In genomic region chr19:18086590-18087138, GRCh38 we compare ENCODE assay signal across 9 cellular contexts. TPM values are rescaled to one million over a fixed set of nuclear protein-coding genes. Genes with fewer than 3 reads are reported as not detected.
A peak's percentile ranks its signal among the peaks of the same experiment; 100 is the strongest.
DNase-seq lines count a peak whose midpoint lies in the region; ATAC-seq, FAIRE-seq and TF ChIP-seq lines count a peak whose summit lies in the region.
"Had no signal": no experiment of that assay in that cellular context is flagged by ENCODE, and none has a peak within 500 bp of the region (broad histone marks: within the 10 kb centered on the region; RNA-seq: fewer than 3 reads in every experiment).

IL12RB1 (minus strand) TSS chr19:18086934; CDS start chr19:18086823, 111 bp downstream.

- DNase-seq in kidney (no peak), D341Med (ENCODE audit: low spot score) (no peak), amniotic stem cell (lab: John Stamatoyannopoulos, UW) (no peak)
- DNase-seq in stimulated activated naive CD8-positive, alpha-beta T cell treated with anti-CD3 and anti-CD28 coated beads, Interleukin-15, amount 100 ng/mL, for 72 hours, result peak; percentile 48 to 70

- TF ChIP-seq CTCF in Loucy (conservative IDR thresholded peaks at IDR 0.05; ENCODE audit: low read length), result no peak
- TF ChIP-seq CTCF in kidney (IDR thresholded peaks at IDR 0.05; ENCODE audit: borderline replicate concordance, extremely low read depth, insufficient read depth), result no peak

- H3K27ac ChIP-seq in kidney (ENCODE audit: low read depth in 2 of 2, low read length in 2 of 2), result peak within 1 kb of the TSS in 1 of 2 donors; percentile 37

- peaks cover 69% of the 10 kb centered on the region for H3K4me1 Mint-ChIP-seq in stimulated activated naive CD8-positive, alpha-beta T cell treated with anti-CD3 and anti-CD28 coated beads, Interleukin-15, amount 100 ng/mL, for 72 hours

- H3K27me3 Mint-ChIP-seq in stimulated activated naive CD8-positive, alpha-beta T cell treated with anti-CD3 and anti-CD28 coated beads, Interleukin-15, amount 100 ng/mL, for 72 hours, result no peaks in the 10 kb centered on the region

- H3K4me3 ChIP-seq in Loucy (ENCODE audit: low read length, poor library complexity, severe bottlenecking), result peak within 1 kb of the TSS; percentile 56
- peak within 1 kb of the TSS; percentile 34 to 47 for H3K4me3 ChIP-seq in kidney (ENCODE audit: low read length in 2 of 2)

- H3K4me2 ChIP-seq in Loucy (ENCODE audit: low read depth, low read length, poor library complexity, severe bottlenecking), result peak within 1 kb of the TSS; percentile 45

- H3K9me3 Mint-ChIP-seq in stimulated activated naive CD8-positive, alpha-beta T cell treated with anti-CD3 and anti-CD28 coated beads, Interleukin-15, amount 100 ng/mL, for 72 hours, result peaks cover 10% of the 10 kb centered on the region in 2 donors

- no peak for FAIRE-seq in kidney (lab: Jason Lieb, UNC)

- no peaks in the 10 kb centered on the region for H3K36me3 ChIP-seq in Loucy (ENCODE audit: insufficient read depth, low read length)
- no peaks in the 10 kb centered on the region for H3K36me3 ChIP-seq in kidney (ENCODE audit: control insufficient read depth in 1 of 2, insufficient read depth in 2 of 2, low read length in 2 of 2)

- peak within 1 kb of the TSS; percentile 94 to 98 for H3K4me3 Mint-ChIP-seq in stimulated activated naive CD8-positive, alpha-beta T cell treated with anti-CD3 and anti-CD28 coated beads, Interleukin-15, amount 100 ng/mL, for 72 hours

- CTCF ChIA-PET in activated CD8-positive, alpha-beta memory T cell treated with anti-CD3 and anti-CD28 coated beads for 36 hours (lab: Charles Lee), result interaction anchor here (0.7 to 1.6 kb wide), 3 partner anchors 15 to 79 kb away, joined by 3 to 6 read pairs (median 4); no protein-coding TSS in a partner anchor

- no peaks in the 10 kb centered on the region for H3K9me3 ChIP-seq in Loucy (ENCODE audit: insufficient read depth, low read depth, low read length)
- H3K9me3 ChIP-seq in kidney (ENCODE audit: control insufficient read depth in 1 of 2, low read length in 2 of 2), result no peaks in the 10 kb centered on the region

- no peaks in the 10 kb centered on the region for H3K27me3 ChIP-seq in Loucy (ENCODE audit: insufficient read depth, low read length, poor library complexity, severe bottlenecking)

- H2AFZ ChIP-seq in Loucy (ENCODE audit: low read length), result peak within 1 kb of the TSS; percentile 92

- H3K9ac ChIP-seq in Loucy (ENCODE audit: low read depth, low read length, poor library complexity, severe bottlenecking) (peak within 1 kb of the TSS; percentile 49), kidney (ENCODE audit: low read length in 2 of 2) (no peak within 1 kb of the TSS)

- peak; percentile 65 for ATAC-seq in stimulated activated naive CD8-positive, alpha-beta T cell treated with anti-CD3 and anti-CD28 coated beads, Interleukin-15, amount 100 ng/mL, for 72 hours
- ATAC-seq in HG03097 (IDR thresholded peaks at IDR 0.05; ENCODE audit: low FRiP score, unreplicated experiment), result no peak
- ATAC-seq in GM18498 (IDR thresholded peaks at IDR 0.05; ENCODE audit: unreplicated experiment), result no peak

- no peaks in the 10 kb centered on the region for H3K9me2 ChIP-seq in Loucy (replicated peaks; ENCODE audit: low read depth, low read length)

- H3K27ac Mint-ChIP-seq in stimulated activated naive CD8-positive, alpha-beta T cell treated with anti-CD3 and anti-CD28 coated beads, Interleukin-15, amount 100 ng/mL, for 72 hours, result peak within 1 kb of the TSS; percentile 96 to 98

- H3K4me1 ChIP-seq in Loucy (ENCODE audit: insufficient read depth, low read length, poor library complexity, severe bottlenecking) (peaks cover 7% of the 10 kb centered on the region), kidney (ENCODE audit: control insufficient read depth in 1 of 2, insufficient read depth in 1 of 2, low read depth in 1 of 2, low read length in 2 of 2) (no peaks in the 10 kb centered on the region)

- H4K20me1 ChIP-seq in Loucy (ENCODE audit: insufficient read depth, low read length, poor library complexity, severe bottlenecking), result no peaks in the 10 kb centered on the region

- H3K79me2 ChIP-seq in Loucy (ENCODE audit: insufficient read depth, low read length), result no peaks in the 10 kb centered on the region

- no peaks in the 10 kb centered on the region for H3F3A ChIP-seq in Loucy (ENCODE audit: low read depth)

- POLR2A ChIA-PET in activated CD8-positive, alpha-beta memory T cell treated with anti-CD3 and anti-CD28 coated beads for 36 hours (lab: Charles Lee), result interaction anchor here (0.6 to 1.1 kb wide), 2 partner anchors 12 to 74 kb away, joined by 6 read pairs; no protein-coding TSS in a partner anchor

- intact Hi-C loops in kidney (cut with DNase I), result no loop called here

RNA-seq across cellular contexts. Expression of gene IL12RB1, which starts in this region (rescaled TPM):
- total RNA-seq in activated CD8-positive, alpha-beta memory T cell treated with anti-CD3 and anti-CD28 coated beads for 36 hours, result 10 to 100 TPM; 18.7 to 22.0 TPM
- total RNA-seq in kidney, result 3.2 TPM
- 0.45 TPM for polyA plus RNA-seq in kidney (ENCODE audit: insufficient read depth, low read depth, low replicate concordance)
- total RNA-seq: myocyte had no signal

Comparison
In these comparisons a context has a peak if more than half of its experiments do, and no peak if none do; other contexts are left out.
1. DNase-seq: peak in stimulated activated naive CD8-positive, alpha-beta T cell treated with anti-CD3 and anti-CD28 coated beads, Interleukin-15, amount 100 ng/mL, for 72 hours (2 of 2); none in kidney (single experiment), D341Med (single experiment) and amniotic stem cell (single experiment).